8 cellular contexts compared by ENCODE assay signal in the genomic region with DNA sequence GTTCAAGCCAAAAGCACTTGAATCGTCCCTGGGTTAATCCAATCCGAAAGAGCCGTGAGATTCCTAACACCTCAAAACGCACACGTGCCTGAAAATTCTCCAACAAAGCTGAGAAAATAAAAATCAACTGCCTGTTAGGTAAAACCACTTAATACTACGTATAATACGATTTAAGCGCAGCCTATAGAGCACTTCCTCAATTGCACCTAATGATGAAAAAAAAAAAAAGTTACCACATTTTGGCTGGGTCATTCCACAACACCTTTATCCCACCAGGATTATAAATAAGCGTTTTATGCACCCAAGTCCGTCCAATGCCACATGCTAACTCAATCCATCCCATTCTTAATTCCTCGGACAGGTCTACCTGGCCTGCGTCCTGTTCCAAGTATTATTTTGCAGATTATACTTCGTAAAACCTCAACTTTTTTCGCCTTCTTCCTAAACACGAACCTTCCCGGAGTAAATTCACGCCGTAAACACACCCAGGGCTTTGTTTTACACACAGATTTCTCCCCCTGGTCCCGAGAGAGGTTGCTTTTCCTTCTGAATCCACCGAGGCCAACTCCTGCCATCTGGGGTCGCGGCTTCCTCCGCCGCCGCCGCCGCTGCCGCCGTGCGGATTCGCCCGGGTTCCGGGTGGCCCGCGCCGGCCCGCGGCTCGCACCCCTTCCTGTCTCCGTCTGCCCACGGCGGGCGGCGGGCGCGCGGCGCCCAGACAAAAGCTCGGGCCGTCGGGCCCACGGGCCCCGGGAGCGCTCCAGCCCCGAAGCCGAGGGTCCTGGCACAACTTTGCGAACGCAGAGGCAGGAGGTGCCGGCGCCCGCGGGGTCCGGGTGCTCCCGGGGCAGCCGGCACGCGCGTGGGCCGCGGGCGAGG.
A peak's percentile ranks its signal among the peaks of the same experiment; 100 is the strongest.
DNase-seq lines count a peak whose midpoint lies in the region; TF ChIP-seq lines count a peak whose summit lies in the region.

No MANE protein-coding gene starts in this region.

- no peaks in the 10 kb centered on the region for H3K27me3 Mint-ChIP-seq in osteocyte (ENCODE audit: unreplicated experiment)

- H3K36me3 ChIP-seq in HAP-1 (replicated peaks) (peaks cover 13% of the 10 kb centered on the region; the same call in 1 of the 2 replicates), MG63 (no peaks in the 10 kb centered on the region)

- H3K4me3 ChIP-seq in HAP-1 = peak overlapping the region; percentile 47
- peak overlapping the region; percentile 62 for H3K4me3 ChIP-seq in MG63
- peak overlapping the region; percentile 62 for H3K4me3 ChIP-seq in epithelial cell of proximal tubule (ENCODE audit: low read depth, low read length)

- in situ Hi-C loops in HAP-1 (cut with MboI; ENCODE audit: low sequenced_read_pairs) = no loop called here

- H3K36me3 Mint-ChIP-seq in osteocyte (ENCODE audit: unreplicated experiment) = no peaks in the 10 kb centered on the region

- H3K27me3 ChIP-seq in HAP-1 (ENCODE audit: low read depth) (no peaks in the 10 kb centered on the region), MG63 (no peaks in the 10 kb centered on the region)

- CTCF ChIA-PET in GM10248 (lab: Yijun Ruan, JAX) = no interaction called here

- H3K9me3 Mint-ChIP-seq in osteocyte (ENCODE audit: unreplicated experiment) = no peaks in the 10 kb centered on the region

- TF ChIP-seq CTCF in GM10248 (IDR thresholded peaks at IDR 0.05; ENCODE audit: control extremely low read depth, extremely low read depth, low read depth, missing control alignments) (no peak), epithelial cell of proximal tubule (conservative IDR thresholded peaks at IDR 0.05; ENCODE audit: low read depth, low read length) (no peak), osteocyte (IDR thresholded peaks at IDR 0.05) (no peak)

- peak; percentile 36 for DNase-seq in GM10248 (ENCODE audit: extremely low spot score)
- peak in 1 of 2 experiments; percentile 45 for DNase-seq in HAP-1 (ENCODE audit: low spot score in 2 of 2)
- DNase-seq in MG63 = peak; percentile 34
- peak; percentile 80 for DNase-seq in activated CD8-positive, alpha-beta memory T cell treated with anti-CD3 and anti-CD28 coated beads for 24 hours
- DNase-seq in epithelial cell of proximal tubule (ENCODE audit: low read depth) = no peak
- no peak for DNase-seq in osteocyte (ENCODE audit: extremely low spot score, unreplicated experiment)
- DNase-seq in cerebellar cortex (ENCODE audit: low spot score) = no peak
- no peak for DNase-seq in Ammon's horn (ENCODE audit: low spot score)

- H3K9me3 ChIP-seq in HAP-1 (no peaks in the 10 kb centered on the region), MG63 (no peaks in the 10 kb centered on the region)

- POLR2A ChIA-PET in GM10248 (lab: Yijun Ruan, JAX) = no interaction called here

- peak overlapping the region; percentile 78 for H3K27ac Mint-ChIP-seq in osteocyte (ENCODE audit: unreplicated experiment)

- H3K4me1 ChIP-seq in HAP-1 = peaks cover 14% of the 10 kb centered on the region

- peaks cover 14% of the 10 kb centered on the region for H3K4me1 Mint-ChIP-seq in osteocyte (ENCODE audit: unreplicated experiment)

- peak overlapping the region; percentile 89 for H3K4me3 Mint-ChIP-seq in osteocyte (ENCODE audit: unreplicated experiment)

Comparison
In these comparisons a context has a peak if more than half of its experiments do, and no peak if none do; other contexts are left out.
1. DNase-seq: peak in GM10248 (single experiment), MG63 (single experiment) and activated CD8-positive, alpha-beta memory T cell treated with anti-CD3 and anti-CD28 coated beads for 24 hours (single experiment); none in epithelial cell of proximal tubule (single experiment), osteocyte (single experiment), cerebellar cortex (single experiment) and Ammon's horn (single experiment).
2. Peak in every context shown above with its lines, with median percentiles within 50 percentile points of each other: H3K4me3 ChIP-seq.